Comparison of ENCODE assay signal across 7 cellular contexts in the genomic region with DNA sequence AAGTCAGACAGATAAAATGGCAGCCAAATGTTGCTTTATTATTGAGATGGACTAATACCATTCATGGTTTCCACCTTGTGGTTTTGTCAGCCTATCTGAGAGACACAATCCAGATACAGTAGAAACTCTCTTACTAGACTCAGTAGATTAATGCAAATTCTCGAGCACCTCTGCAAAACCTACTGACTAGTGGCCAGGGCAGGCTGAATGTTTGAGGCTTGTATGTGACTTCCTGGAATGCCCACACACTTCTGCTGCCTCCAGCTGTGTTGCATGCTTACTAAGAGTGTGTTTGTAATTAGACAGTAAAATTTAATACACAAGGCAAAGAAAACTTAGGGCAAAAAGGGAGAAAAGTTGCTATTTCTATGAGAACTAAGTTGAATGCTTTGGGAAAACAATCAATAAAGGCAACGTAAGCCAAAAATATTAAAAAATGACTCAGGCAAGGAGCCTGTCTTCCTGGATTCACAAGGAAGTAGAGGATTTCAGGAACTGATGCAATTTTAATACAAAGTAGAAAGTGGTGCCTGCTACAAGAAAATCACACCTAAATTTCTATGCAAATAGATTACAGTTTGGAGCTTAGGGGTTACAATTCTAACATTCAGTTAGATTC. TPM values are rescaled to one million over a fixed set of nuclear protein-coding genes. Genes with fewer than 3 reads are reported as not detected.
DNase-seq lines count a peak whose midpoint lies in the region; ATAC-seq, FAIRE-seq and TF ChIP-seq lines count a peak whose summit lies in the region.

No MANE protein-coding gene starts in this region.

- POLR2A ChIA-PET in CD8-positive, alpha-beta memory T cell (lab: Charles Lee), result no interaction called here

- no peak for FAIRE-seq in pancreas (lab: Jason Lieb, UNC)

- DNase-seq in NK-92 (lab: John Stamatoyannopoulos, UW; ENCODE audit: unreplicated experiment) (peak; percentile 5), pancreas (no peak), amygdala (lab: John Stamatoyannopoulos, UW) (no peak), mucosa of descending colon (no peak)
- DNase-seq in CD8-positive, alpha-beta memory T cell, result no peak

- H3K27ac Mint-ChIP-seq in CD8-positive, alpha-beta memory T cell, result no peak overlapping the region

- no peak overlapping the region for H3K4me3 Mint-ChIP-seq in CD8-positive, alpha-beta memory T cell

- H3K36me3 ChIP-seq in pancreas (no peaks in the 10 kb centered on the region), mucosa of descending colon (ENCODE audit: low read depth) (no peaks in the 10 kb centered on the region)
- H3K36me3 ChIP-seq in CD8-positive, alpha-beta memory T cell (ENCODE audit: insufficient read depth, low read length), result no peaks in the 10 kb centered on the region

- intact Hi-C loops in pancreas (cut with DNase I), result no loop called here
- intact Hi-C loops in mucosa of descending colon (cut with DNase I, micrococcal nuclease), result no loop called here

- CTCF ChIA-PET in CD8-positive, alpha-beta memory T cell (lab: Charles Lee), result interaction anchor here (1.2 to 3.1 kb wide), 4 partner anchors 10 to 54 kb away, joined by 4 to 10 read pairs (median 6); no protein-coding TSS in a partner anchor

- WGBS in pancreas, 2 donors, result 35 to 42% methylated on average over 2 of the region's 2 CpGs

- peaks cover 12 to 18% of the 10 kb centered on the region in 2 donors for H3K27me3 Mint-ChIP-seq in CD8-positive, alpha-beta memory T cell

- H3K9me3 ChIP-seq in pancreas, result no peaks in the 10 kb centered on the region
- no peaks in the 10 kb centered on the region for H3K9me3 ChIP-seq in CD8-positive, alpha-beta memory T cell (ENCODE audit: low read length)
- no peaks in the 10 kb centered on the region for H3K9me3 ChIP-seq in mucosa of descending colon

- H3K4me1 Mint-ChIP-seq in CD8-positive, alpha-beta memory T cell, result peaks cover 0 to 2% (median 0%) of the 10 kb centered on the region in 3 donors

- ATAC-seq in GM18907 (IDR thresholded peaks at IDR 0.05; ENCODE audit: unreplicated experiment), result peak; percentile 85
- peak; percentile 94 for ATAC-seq in HG02763 (IDR thresholded peaks at IDR 0.05; ENCODE audit: unreplicated experiment)
- peak in 3 of 4 donors; percentile 37 to 72 (median 47) for ATAC-seq in pancreas
- no peak for ATAC-seq in mucosa of descending colon

- no peak overlapping the region for H3K4me3 ChIP-seq in pancreas
- H3K4me3 ChIP-seq in CD8-positive, alpha-beta memory T cell (ENCODE audit: low read length), result no peak overlapping the region
- H3K4me3 ChIP-seq in mucosa of descending colon, result no peak overlapping the region

- H3K9me3 Mint-ChIP-seq in CD8-positive, alpha-beta memory T cell, result no peaks in the 10 kb centered on the region

- H3K4me1 ChIP-seq in pancreas (no peaks in the 10 kb centered on the region), mucosa of descending colon (ENCODE audit: low read depth) (no peaks in the 10 kb centered on the region)
- H3K4me1 ChIP-seq in CD8-positive, alpha-beta memory T cell (ENCODE audit: insufficient read depth, low read length), result no peaks in the 10 kb centered on the region

- TF ChIP-seq CTCF in pancreas (IDR thresholded peaks at IDR 0.05), result no peak
- TF ChIP-seq CTCF in mucosa of descending colon (IDR thresholded peaks at IDR 0.05), result no peak

- peak overlapping the region in 1 of 4 donors; percentile 5 for H3K27ac ChIP-seq in pancreas
- no peak overlapping the region for H3K27ac ChIP-seq in CD8-positive, alpha-beta memory T cell (ENCODE audit: low read depth, low read length)

- no peaks in the 10 kb centered on the region for H3K36me3 Mint-ChIP-seq in CD8-positive, alpha-beta memory T cell

- no peaks in the 10 kb centered on the region for H3K27me3 ChIP-seq in pancreas
- H3K27me3 ChIP-seq in CD8-positive, alpha-beta memory T cell (ENCODE audit: insufficient read depth, low read length, poor library complexity, severe bottlenecking), result no peaks in the 10 kb centered on the region

RNA-seq across cellular contexts. Expression of a gene that starts 30.3 kb away (rescaled TPM):
- total RNA-seq in pancreas, result 100 to 1,000 TPM in 5 of 6 donors, 10 to 100 TPM in 1; 95.4 to 222 (median 154) TPM
- polyA plus RNA-seq in pancreas, result 10 to 100 TPM; 55.1 to 68.6 TPM
- total RNA-seq in CD8-positive, alpha-beta memory T cell, result 10 to 100 TPM; 77.8 to 90.9 TPM
- 104 TPM for polyA plus RNA-seq in CD8-positive, alpha-beta memory T cell
- total RNA-seq in mucosa of descending colon, result 100 to 1,000 TPM; 138 to 190 (median 176) TPM

RNA-seq across cellular contexts. Expression of a gene that starts 52.8 kb away (rescaled TPM):
- total RNA-seq in pancreas (10 to 100 TPM in 3 of 6 donors, 1 to 10 TPM in 3; 8.7 to 14.8 (median 10.2) TPM), mucosa of descending colon (10 to 100 TPM; 17.5 to 24.1 (median 21.7) TPM)
- 1 to 10 TPM; 2.8 to 5.7 TPM for polyA plus RNA-seq in pancreas
- total RNA-seq in CD8-positive, alpha-beta memory T cell, result 10 to 100 TPM; 31.3 to 36.2 TPM
- polyA plus RNA-seq in CD8-positive, alpha-beta memory T cell, result 52.5 TPM

RNA-seq across cellular contexts. Expression of a gene that starts 53.3 kb away (rescaled TPM):
- under 1 TPM in 5 of 6 donors, not detected in 1; 0.14 to 0.84 (median 0.38) TPM for total RNA-seq in pancreas
- polyA plus RNA-seq in pancreas, result under 1 TPM; 0.07 to 0.08 TPM
- 10 to 100 TPM; 40.6 to 43.8 TPM for total RNA-seq in CD8-positive, alpha-beta memory T cell
- 0.18 TPM for polyA plus RNA-seq in CD8-positive, alpha-beta memory T cell
- total RNA-seq in mucosa of descending colon, result 10 to 100 TPM in 1 of 3 donors, 1 to 10 TPM in 2; 2.3 to 19.0 (median 4.0) TPM
